In the genomic region with DNA sequence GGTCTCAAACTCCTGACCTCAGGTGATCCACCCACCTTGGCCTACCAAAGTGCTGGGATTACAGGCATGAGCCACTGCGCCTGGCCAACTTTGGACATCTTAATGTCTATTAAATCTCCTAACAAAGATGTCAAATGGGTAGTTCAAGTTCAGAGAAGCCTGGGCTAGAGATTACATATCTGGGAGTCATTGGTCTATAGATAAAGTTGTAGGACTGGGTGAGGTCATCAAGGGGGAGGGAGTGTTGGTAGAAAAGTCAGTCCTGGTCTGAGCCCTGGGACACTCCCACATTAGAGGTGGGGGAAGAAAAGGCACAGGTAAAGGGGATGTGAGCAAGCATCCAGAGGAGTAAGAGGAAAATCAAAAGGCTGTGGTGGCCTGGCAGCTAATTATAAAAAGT, we compare ENCODE assay signal across 24 cellular contexts. TPM values are rescaled to one million over a fixed set of nuclear protein-coding genes. Genes with fewer than 3 reads are reported as not detected.
DNase-seq lines count a peak whose midpoint lies in the region; ATAC-seq and TF ChIP-seq lines count a peak whose summit lies in the region.
"Had no signal": no experiment of that assay in that cellular context is flagged by ENCODE, and none has a peak within 500 bp of the region (broad histone marks: within the 10 kb centered on the region; RNA-seq: fewer than 3 reads in every experiment).

No MANE protein-coding gene starts in this region.

- H3K4me3 Mint-ChIP-seq in activated naive CD4-positive, alpha-beta T cell treated with anti-CD3 and anti-CD28 coated beads, Interleukin-2, amount 10 ng/mL, durations not matched to agents 7 days and 5 days = no peak overlapping the region
- H3K4me3 Mint-ChIP-seq in WTC11 = no peak overlapping the region
- H3K4me3 Mint-ChIP-seq in dendritic cell treated with granulocyte-macrophage colony-stimulating factor and Interleukin-4, amounts not matched to agents 40 ng/mL and 50 ng/mL, for 4 days = no peak overlapping the region

- ATAC-seq in WTC11 (no peak), GM21360 (IDR thresholded peaks at IDR 0.05; ENCODE audit: unreplicated experiment) (no peak), upper lobe of left lung (ENCODE audit: low FRiP score in 2 of 2) (no peak)
- ATAC-seq: activated T-cell treated with anti-CD3 and anti-CD28 coated beads, Interleukin-2, amount 50 U/mL, for 4 hours; HCT116; left colon; psoas muscle had no signal

- H3K4me1 ChIP-seq in thymus (ENCODE audit: control insufficient read depth, insufficient read depth, low read length) (peaks cover 30% of the 10 kb centered on the region), upper lobe of left lung (peaks cover 39 to 49% (median 42%) of the 10 kb centered on the region in 4 donors)

- no peak overlapping the region for H3K4me3 ChIP-seq in thymus (ENCODE audit: low read length)
- H3K4me3 ChIP-seq in foreskin fibroblast (ENCODE audit: low read depth in 1 of 2, low read length in 2 of 2) = no peak overlapping the region
- no peak overlapping the region for H3K4me3 ChIP-seq in upper lobe of left lung
- H3K4me3 ChIP-seq: esophagus squamous epithelium, Peyer's patch, psoas muscle, suprapubic skin had no signal

- H3K4me1 Mint-ChIP-seq in activated naive CD4-positive, alpha-beta T cell treated with anti-CD3 and anti-CD28 coated beads, Interleukin-2, amount 10 ng/mL, durations not matched to agents 7 days and 5 days = peaks cover 92% of the 10 kb centered on the region
- peaks cover 27% of the 10 kb centered on the region for H3K4me1 Mint-ChIP-seq in WTC11
- peaks cover 59% of the 10 kb centered on the region for H3K4me1 Mint-ChIP-seq in dendritic cell treated with granulocyte-macrophage colony-stimulating factor and Interleukin-4, amounts not matched to agents 40 ng/mL and 50 ng/mL, for 4 days (ENCODE audit: low read depth)

- CTCF ChIA-PET in activated naive CD4-positive, alpha-beta T cell treated with anti-CD3 and anti-CD28 coated beads, Interleukin-2, amount 10 ng/mL, durations not matched to agents 7 days and 5 days (lab: Charles Lee) = interaction anchor here (2.0 kb wide), 1 partner anchor 16 kb away, joined by 5 read pairs; no protein-coding TSS in a partner anchor
- CTCF ChIA-PET in WTC11 (lab: Charles Lee) = interaction anchor here (1.3 to 1.7 kb wide), 2 partner anchors 41 to 371 kb away, joined by 5 read pairs; no protein-coding TSS in a partner anchor

- peaks cover 77% of the 10 kb centered on the region for H3K36me3 Mint-ChIP-seq in activated naive CD4-positive, alpha-beta T cell treated with anti-CD3 and anti-CD28 coated beads, Interleukin-2, amount 10 ng/mL, durations not matched to agents 7 days and 5 days
- H3K36me3 Mint-ChIP-seq in WTC11 = peaks cover 40% of the 10 kb centered on the region
- peaks cover 61% of the 10 kb centered on the region for H3K36me3 Mint-ChIP-seq in dendritic cell treated with granulocyte-macrophage colony-stimulating factor and Interleukin-4, amounts not matched to agents 40 ng/mL and 50 ng/mL, for 4 days (ENCODE audit: low read depth)

- H3K36me3 ChIP-seq in thymus (ENCODE audit: control insufficient read depth, insufficient read depth) (peaks cover 26% of the 10 kb centered on the region), upper lobe of left lung (peaks cover 0 to 14% (median 6%) of the 10 kb centered on the region in 4 donors)

- H3K9me3 Mint-ChIP-seq in activated naive CD4-positive, alpha-beta T cell treated with anti-CD3 and anti-CD28 coated beads, Interleukin-2, amount 10 ng/mL, durations not matched to agents 7 days and 5 days = no peaks in the 10 kb centered on the region
- H3K9me3 Mint-ChIP-seq in WTC11 = peaks cover 7% of the 10 kb centered on the region
- no peaks in the 10 kb centered on the region for H3K9me3 Mint-ChIP-seq in dendritic cell treated with granulocyte-macrophage colony-stimulating factor and Interleukin-4, amounts not matched to agents 40 ng/mL and 50 ng/mL, for 4 days
- H3K9me3 Mint-ChIP-seq: activated T-cell treated with anti-CD3 and anti-CD28 coated beads, Interleukin-2, amount 50 U/mL, for 4 hours had no signal

- WGBS in thymus = 95% methylated on average over 1 of the region's 1 CpG
- 86 to 100% methylated on average over 1 of the region's 1 CpG for WGBS in upper lobe of left lung, 2 donors

- no peak for DNase-seq in activated naive CD4-positive, alpha-beta T cell treated with anti-CD3 and anti-CD28 coated beads, Interleukin-2, amount 10 ng/mL, durations not matched to agents 7 days and 5 days
- DNase-seq in activated naive CD4-positive, alpha-beta T cell (lab: John Stamatoyannopoulos, UW) = no peak
- DNase-seq in WTC11 (ENCODE audit: low spot score) = no peak
- no peak for DNase-seq in foreskin fibroblast
- no peak for DNase-seq in upper lobe of left lung
- DNase-seq: activated T-cell treated with anti-CD3 and anti-CD28 coated beads, Interleukin-2, amount 50 U/mL, for 4 hours; anterior cingulate cortex; COR-L47; effector CD4-positive, alpha-beta T cell; esophagus squamous epithelium; IMR-90; left colon; MM.1S; NCI-H1694 treated with DMSO at 0.1 percent for 48 hours; NCI-H2227 treated with DMSO at 0.1 percent for 48 hours; Peyer's patch; psoas muscle; small intestine; stimulated activated CD4-positive, alpha-beta T cell treated with anti-CD3 and anti-CD28 coated beads, Interleukin-4, amount 100 ng/mL, for 4 hours had no signal

- no peaks in the 10 kb centered on the region for H3K27me3 ChIP-seq in thymus (ENCODE audit: control insufficient read depth, insufficient read depth)
- no peaks in the 10 kb centered on the region for H3K27me3 ChIP-seq in upper lobe of left lung
- H3K27me3 ChIP-seq: esophagus squamous epithelium, Peyer's patch, suprapubic skin had no signal

- no peak for TF ChIP-seq POLR2A in upper lobe of left lung (IDR thresholded peaks at IDR 0.05)

- H3K9me3 ChIP-seq in thymus (ENCODE audit: control insufficient read depth) (no peaks in the 10 kb centered on the region), upper lobe of left lung (no peaks in the 10 kb centered on the region)
- H3K9me3 ChIP-seq: esophagus squamous epithelium, Peyer's patch, psoas muscle, suprapubic skin had no signal

- POLR2A ChIA-PET in WTC11 (lab: Charles Lee) = no interaction called here

- no peak for TF ChIP-seq EP300 in upper lobe of left lung (IDR thresholded peaks at IDR 0.05)

- TF ChIP-seq CTCF in WTC11 (IDR thresholded peaks at IDR 0.05) (no peak), foreskin fibroblast (IDR thresholded peaks at IDR 0.05; ENCODE audit: low read depth, low read length) (no peak), upper lobe of left lung (IDR thresholded peaks at IDR 0.05) (no peak)

- peak overlapping the region; percentile 42 for H3K27ac ChIP-seq in thymus (ENCODE audit: low read depth)
- peak overlapping the region in 2 of 4 donors; percentile 66 to 75 for H3K27ac ChIP-seq in upper lobe of left lung
- H3K27ac ChIP-seq: esophagus squamous epithelium, psoas muscle, suprapubic skin had no signal

- no peaks in the 10 kb centered on the region for H3K27me3 Mint-ChIP-seq in activated naive CD4-positive, alpha-beta T cell treated with anti-CD3 and anti-CD28 coated beads, Interleukin-2, amount 10 ng/mL, durations not matched to agents 7 days and 5 days
- H3K27me3 Mint-ChIP-seq in WTC11 (ENCODE audit: low read depth) = no peaks in the 10 kb centered on the region
- H3K27me3 Mint-ChIP-seq in dendritic cell treated with granulocyte-macrophage colony-stimulating factor and Interleukin-4, amounts not matched to agents 40 ng/mL and 50 ng/mL, for 4 days = no peaks in the 10 kb centered on the region

- intact Hi-C loops in dendritic cell treated with granulocyte-macrophage colony-stimulating factor and Interleukin-4, amounts not matched to agents 40 ng/mL and 50 ng/mL, for 4 days (cut with micrococcal nuclease) = no loop called here

- peak overlapping the region; percentile 86 for H3K27ac Mint-ChIP-seq in activated naive CD4-positive, alpha-beta T cell treated with anti-CD3 and anti-CD28 coated beads, Interleukin-2, amount 10 ng/mL, durations not matched to agents 7 days and 5 days
- H3K27ac Mint-ChIP-seq in WTC11 = peak overlapping the region; percentile 25; the same call in 1 of the 2 replicates
- peak overlapping the region; percentile 57 for H3K27ac Mint-ChIP-seq in dendritic cell treated with granulocyte-macrophage colony-stimulating factor and Interleukin-4, amounts not matched to agents 40 ng/mL and 50 ng/mL, for 4 days

TF ChIP-seq in WTC11, 78 proteins besides CTCF, POLR2A, EP300 and RAD21 (continues in another document):
- TF ChIP-seq, protein P1, sequence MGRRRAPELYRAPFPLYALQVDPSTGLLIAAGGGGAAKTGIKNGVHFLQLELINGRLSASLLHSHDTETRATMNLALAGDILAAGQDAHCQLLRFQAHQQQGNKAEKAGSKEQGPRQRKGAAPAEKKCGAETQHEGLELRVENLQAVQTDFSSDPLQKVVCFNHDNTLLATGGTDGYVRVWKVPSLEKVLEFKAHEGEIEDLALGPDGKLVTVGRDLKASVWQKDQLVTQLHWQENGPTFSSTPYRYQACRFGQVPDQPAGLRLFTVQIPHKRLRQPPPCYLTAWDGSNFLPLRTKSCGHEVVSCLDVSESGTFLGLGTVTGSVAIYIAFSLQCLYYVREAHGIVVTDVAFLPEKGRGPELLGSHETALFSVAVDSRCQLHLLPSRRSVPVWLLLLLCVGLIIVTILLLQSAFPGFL (CRISPR knock-in tag; IDR thresholded peaks at IDR 0.05; ENCODE audit: borderline replicate concordance) = no peak
- TF ChIP-seq GRHL2 (CRISPR knock-in tag; IDR thresholded peaks at IDR 0.05; ENCODE audit: insufficient replicate concordance, severe bottlenecking) (no peak), SP1 (CRISPR knock-in tag; conservative IDR thresholded peaks at IDR 0.05) (no peak), PRRX2 (CRISPR knock-in tag; IDR thresholded peaks at IDR 0.05) (no peak)
- TF ChIP-seq, protein P2, sequence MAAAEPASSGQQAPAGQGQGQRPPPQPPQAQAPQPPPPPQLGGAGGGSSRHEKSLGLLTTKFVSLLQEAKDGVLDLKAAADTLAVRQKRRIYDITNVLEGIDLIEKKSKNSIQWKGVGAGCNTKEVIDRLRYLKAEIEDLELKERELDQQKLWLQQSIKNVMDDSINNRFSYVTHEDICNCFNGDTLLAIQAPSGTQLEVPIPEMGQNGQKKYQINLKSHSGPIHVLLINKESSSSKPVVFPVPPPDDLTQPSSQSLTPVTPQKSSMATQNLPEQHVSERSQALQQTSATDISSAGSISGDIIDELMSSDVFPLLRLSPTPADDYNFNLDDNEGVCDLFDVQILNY (CRISPR knock-in tag; IDR thresholded peaks at IDR 0.05) = no peak
- TF ChIP-seq, protein P3, sequence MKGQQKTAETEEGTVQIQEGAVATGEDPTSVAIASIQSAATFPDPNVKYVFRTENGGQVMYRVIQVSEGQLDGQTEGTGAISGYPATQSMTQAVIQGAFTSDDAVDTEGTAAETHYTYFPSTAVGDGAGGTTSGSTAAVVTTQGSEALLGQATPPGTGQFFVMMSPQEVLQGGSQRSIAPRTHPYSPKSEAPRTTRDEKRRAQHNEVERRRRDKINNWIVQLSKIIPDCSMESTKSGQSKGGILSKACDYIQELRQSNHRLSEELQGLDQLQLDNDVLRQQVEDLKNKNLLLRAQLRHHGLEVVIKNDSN (CRISPR knock-in tag; IDR thresholded peaks at IDR 0.05) = no peak

RNA-seq across cellular contexts. Expression of a gene that starts 6.6 kb away (rescaled TPM):
- total RNA-seq in WTC11 (2021) (20.8 to 21.6 TPM (median 20.8 TPM) in 3 replicates), upper lobe of left lung (10 to 100 TPM in 5 of 6 donors, 1 to 10 TPM in 1; 5.9 to 20.8 (median 15.7) TPM)
- polyA plus RNA-seq in thymus = 9.8 TPM

RNA-seq across cellular contexts. Expression of a gene that starts 17.3 kb away (rescaled TPM):
- total RNA-seq in WTC11 (2021) = 63.1 to 66.7 TPM (median 65.0 TPM) in 3 replicates
- 31.3 TPM for polyA plus RNA-seq in thymus
- 10 to 100 TPM; 27.5 to 61.0 (median 33.1) TPM for total RNA-seq in upper lobe of left lung

Comparison
In these comparisons a context has a peak if more than half of its experiments do, and no peak if none do; other contexts are left out.
1. H3K27ac Mint-ChIP-seq: peak in every context shown above with its lines; median percentile 86 in activated naive CD4-positive, alpha-beta T cell treated with anti-CD3 and anti-CD28 coated beads, Interleukin-2, amount 10 ng/mL, durations not matched to agents 7 days and 5 days; 57 in dendritic cell treated with granulocyte-macrophage colony-stimulating factor and Interleukin-4, amounts not matched to agents 40 ng/mL and 50 ng/mL, for 4 days; 25 in WTC11.